8 cellular contexts compared by ENCODE assay signal in the genomic region with DNA sequence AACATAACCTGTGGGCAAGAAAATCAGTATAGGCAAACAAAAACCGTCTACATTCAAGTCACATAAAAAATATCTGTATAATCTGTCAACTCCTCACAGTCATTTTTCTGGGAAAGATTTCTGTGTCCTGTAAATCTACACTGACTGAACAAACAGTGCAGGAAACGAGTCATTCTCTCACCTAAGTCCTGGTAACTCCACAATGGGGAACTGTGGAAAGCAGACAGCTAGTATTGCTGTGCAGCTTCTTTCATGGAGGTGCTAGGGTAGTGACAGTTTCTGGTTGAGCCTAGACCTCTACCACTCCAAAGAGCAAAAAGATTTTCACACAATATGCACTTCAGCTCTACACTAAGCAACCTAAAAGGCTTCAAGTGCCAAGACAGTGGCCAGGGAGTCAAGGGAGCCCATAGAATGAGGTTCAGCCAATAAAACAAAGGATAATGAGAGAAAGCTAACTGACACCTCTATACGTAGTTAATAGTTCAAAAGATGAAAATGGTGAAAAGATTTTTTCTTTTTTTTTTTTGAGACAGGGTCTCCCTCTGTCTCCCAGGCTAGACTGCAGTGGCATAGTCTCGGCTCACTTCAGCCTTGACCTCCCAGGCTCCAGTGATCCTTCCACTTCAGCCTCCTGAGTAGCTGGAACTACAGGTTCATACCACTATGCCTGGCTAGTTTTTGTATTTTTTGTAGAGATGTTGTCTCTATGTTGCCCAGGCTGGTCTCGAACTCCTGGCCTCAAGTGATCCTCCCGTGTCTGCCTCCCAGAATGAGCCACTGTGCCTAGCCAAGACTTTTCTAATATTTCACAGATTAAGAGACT. TPM values are rescaled to one million over a fixed set of nuclear protein-coding genes. Genes with fewer than 3 reads are reported as not detected.
A peak's percentile ranks its signal among the peaks of the same experiment; 100 is the strongest.
DNase-seq lines count a peak whose midpoint lies in the region; ATAC-seq and TF ChIP-seq lines count a peak whose summit lies in the region.

No MANE protein-coding gene starts in this region.

- peaks cover 55% of the 10 kb centered on the region for H3K4me1 ChIP-seq in neural progenitor cell

- peak overlapping the region; percentile 23 for H3K27ac ChIP-seq in neural progenitor cell

- no peak overlapping the region for H2AFZ ChIP-seq in neural progenitor cell (replicated peaks)

- no peaks in the 10 kb centered on the region for H3K36me3 Mint-ChIP-seq in chondrocyte (ENCODE audit: low read depth)
- peaks cover 6% of the 10 kb centered on the region for H3K36me3 Mint-ChIP-seq in neural progenitor cell

- peak overlapping the region; percentile 76 for H3K27ac Mint-ChIP-seq in chondrocyte (ENCODE audit: unreplicated experiment)
- H3K27ac Mint-ChIP-seq in neural progenitor cell: no peak overlapping the region

- peak overlapping the region; percentile 46 for H3K4me2 ChIP-seq in neural progenitor cell

- H3K27me3 ChIP-seq in neural progenitor cell: no peaks in the 10 kb centered on the region

- H3K4me1 Mint-ChIP-seq in chondrocyte (ENCODE audit: low read depth) (peaks cover 80% of the 10 kb centered on the region), neural progenitor cell (peaks cover 53% of the 10 kb centered on the region)

- peaks cover 100% of the 10 kb centered on the region for H3K79me2 ChIP-seq in neural progenitor cell (ENCODE audit: low read depth)

- TF ChIP-seq CTCF in chondrocyte (IDR thresholded peaks at IDR 0.05): no peak
- no peak for TF ChIP-seq CTCF in neural progenitor cell (IDR thresholded peaks at IDR 0.05)

- H3K27me3 Mint-ChIP-seq in chondrocyte (ENCODE audit: low read depth): no peaks in the 10 kb centered on the region
- H3K27me3 Mint-ChIP-seq in neural progenitor cell (ENCODE audit: insufficient read depth, low read depth): no peaks in the 10 kb centered on the region

- no peak overlapping the region for H3K9ac ChIP-seq in neural progenitor cell

- H3K4me3 ChIP-seq in neural progenitor cell: no peak overlapping the region

- H4K20me1 ChIP-seq in neural progenitor cell (ENCODE audit: low read depth): peaks cover 97% of the 10 kb centered on the region

- no peaks in the 10 kb centered on the region for H3K9me3 ChIP-seq in neural progenitor cell (ENCODE audit: low read depth)

- no peak overlapping the region for H3K4me3 Mint-ChIP-seq in chondrocyte (ENCODE audit: unreplicated experiment)
- no peak overlapping the region for H3K4me3 Mint-ChIP-seq in neural progenitor cell

- H3K9me3 Mint-ChIP-seq in chondrocyte (ENCODE audit: low read depth) (no peaks in the 10 kb centered on the region), neural progenitor cell (no peaks in the 10 kb centered on the region)

- ATAC-seq in HG02678 (IDR thresholded peaks at IDR 0.05; ENCODE audit: unreplicated experiment) (no peak), GM18519 (IDR thresholded peaks at IDR 0.05; ENCODE audit: low FRiP score, unreplicated experiment) (no peak), HG03159 (IDR thresholded peaks at IDR 0.05; ENCODE audit: unreplicated experiment) (no peak)

- peaks cover 42% of the 10 kb centered on the region for H3F3A ChIP-seq in neural progenitor cell (ENCODE audit: low read depth)

- no peaks in the 10 kb centered on the region for H3K36me3 ChIP-seq in neural progenitor cell

- DNase-seq in ELR (ENCODE audit: low read depth): peak; percentile 72
- peak; percentile 28 for DNase-seq in MV-4-11 (lab: John Stamatoyannopoulos, UW)
- DNase-seq in chondrocyte (ENCODE audit: low spot score): no peak
- DNase-seq in neural progenitor cell (ENCODE audit: low spot score): peak; percentile 12
- DNase-seq in DMS 273 treated with DMSO at 0.1 percent for 48 hours (lab: John Stamatoyannopoulos, UW): no peak

RNA-seq across cellular contexts. Expression of a gene that starts 5.5 kb away (rescaled TPM):
- total RNA-seq in chondrocyte (155 to 204 TPM (median 197 TPM) in 3 replicates), neural progenitor cell (ENCODE audit: low replicate concordance) (211 and 540 TPM in 2 replicates)

Comparison
In these comparisons a context has a peak if more than half of its experiments do, and no peak if none do; other contexts are left out.
1. DNase-seq: peak in ELR (single experiment), MV-4-11 (single experiment) and neural progenitor cell (single experiment); none in chondrocyte (single experiment) and DMS 273 treated with DMSO at 0.1 percent for 48 hours (single experiment).